ENCODE assay signal across 20 cellular contexts in the genomic region with DNA sequence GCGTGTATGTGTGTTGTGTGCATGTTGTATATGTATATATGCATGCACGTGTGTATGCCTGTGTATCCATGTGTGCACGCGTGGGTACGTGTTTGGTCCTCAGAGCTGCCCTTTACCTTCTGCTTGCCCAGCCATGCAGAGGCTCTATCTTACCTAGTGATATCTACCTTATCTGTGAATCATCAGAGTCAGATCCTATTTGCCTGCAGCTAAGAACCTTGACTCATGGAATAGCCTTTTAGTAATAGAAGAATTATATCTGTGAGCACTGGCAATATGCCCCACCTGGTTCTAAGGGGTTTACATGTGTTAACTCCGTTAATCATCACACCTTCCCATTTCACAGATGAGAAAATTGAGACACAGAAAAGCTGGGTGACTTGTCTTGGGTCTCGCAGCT. TPM values are rescaled to one million over a fixed set of nuclear protein-coding genes. Genes with fewer than 3 reads are reported as not detected.
"Had no signal": no experiment of that assay in that cellular context is flagged by ENCODE, and none has a peak within 500 bp of the region (broad histone marks: within the 10 kb centered on the region; RNA-seq: fewer than 3 reads in every experiment).

No MANE protein-coding gene starts in this region.

- FAIRE-seq: frontal cortex, islet of Langerhans had no signal

- DNase-seq: colonic mucosa; dermis blood vessel endothelial cell; erythroblast; heart left ventricle; hippocampal formation; mucosa of descending colon; naive thymus-derived CD8-positive, alpha-beta T cell; stimulated activated CD4-positive, alpha-beta T cell treated with anti-CD3 and anti-CD28 coated beads, Interleukin-12 subunit alpha, Interleukin-12 subunit beta, amount 100 ng/mL, for 4 hours; stimulated activated CD8-positive, alpha-beta memory T cell treated with anti-CD3 and anti-CD28 coated beads, Interleukin-4, amount 100 ng/mL, for 48 hours; tibial artery; upper lobe of right lung had no signal

- H3K27ac ChIP-seq: colonic mucosa, heart left ventricle, neutrophil, sigmoid colon, skin epidermis, tibial artery, upper lobe of right lung, vagina had no signal

- H3K36me3 ChIP-seq: colonic mucosa, heart left ventricle, neutrophil, sigmoid colon, tibial artery, upper lobe of right lung, vagina had no signal

- H3K4me1 ChIP-seq: colonic mucosa, heart left ventricle, sigmoid colon, tibial artery, upper lobe of right lung, vagina had no signal

- H3K4me3 ChIP-seq: colonic mucosa, heart left ventricle, mucosa of descending colon, sigmoid colon, skin epidermis, tibial artery, upper lobe of right lung, vagina had no signal

- H3K9me3 ChIP-seq: colonic mucosa, mucosa of descending colon, neutrophil, sigmoid colon, tibial artery, upper lobe of right lung, vagina had no signal

- ATAC-seq: heart left ventricle; left lobe of liver; mucosa of descending colon; naive thymus-derived CD8-positive, alpha-beta T cell; stimulated activated effector memory CD8-positive, alpha-beta T cell treated with anti-CD3 and anti-CD28 coated beads, Interleukin-12 subunit alpha, Interleukin-12 subunit beta, amount 100 ng/mL, for 72 hours; upper lobe of right lung had no signal

- H3K27me3 ChIP-seq: colonic mucosa, heart left ventricle, sigmoid colon, tibial artery, upper lobe of right lung, vagina had no signal

RNA-seq across cellular contexts. Expression of gene PGPEP1L, which starts 11.0 kb away (rescaled TPM):
- polyA plus RNA-seq: naive thymus-derived CD8-positive, alpha-beta T cell; neural cell; sigmoid colon had no signal
